ENCODE assay signal across 1 cellular context in the genomic region with DNA sequence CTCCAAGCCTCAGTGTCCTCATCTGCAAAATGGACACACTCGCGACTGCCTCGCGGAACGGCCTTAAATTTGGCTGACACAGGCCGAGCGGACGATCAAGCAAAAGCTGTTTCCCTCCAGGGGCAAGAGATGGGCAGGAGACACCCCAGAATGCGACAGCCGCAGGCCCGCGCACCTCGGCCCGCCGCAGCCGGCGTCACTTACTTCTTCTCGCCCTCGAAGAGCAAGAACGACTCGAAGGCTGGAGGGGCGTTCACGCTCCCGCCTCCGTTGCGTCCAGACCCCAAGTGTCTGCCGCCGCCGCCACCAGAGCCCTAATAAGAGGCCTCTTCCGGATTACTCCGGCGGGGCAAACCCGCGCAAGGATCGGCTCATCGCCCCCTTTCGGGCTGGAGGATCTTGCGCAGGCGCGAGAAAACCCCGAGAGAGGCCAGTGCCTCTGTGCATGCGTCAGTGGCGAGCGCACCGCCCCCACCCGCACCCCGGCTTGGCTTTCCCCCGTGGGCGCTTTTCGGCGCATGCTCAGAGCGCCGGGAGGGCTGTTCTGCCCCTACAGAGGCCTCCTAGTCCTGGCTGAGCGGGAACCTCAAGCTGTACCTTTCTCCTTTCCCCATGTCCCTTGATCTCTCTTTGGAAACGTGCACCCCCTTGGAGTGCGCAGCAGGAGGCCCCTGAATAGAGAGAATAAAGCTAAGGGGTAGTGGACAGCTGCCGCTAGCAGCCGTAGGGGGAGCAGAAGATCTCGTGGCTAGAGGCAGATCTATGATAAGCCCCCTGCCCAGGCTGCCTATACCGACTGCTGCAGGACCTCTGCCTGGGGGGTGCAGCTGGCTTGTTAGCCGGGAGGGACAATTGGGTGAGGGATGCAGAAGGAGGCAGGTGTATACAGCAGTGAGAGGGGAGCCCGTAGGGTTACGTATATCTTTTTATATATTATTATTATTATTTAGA.
A peak's percentile ranks its signal among the peaks of the same experiment; 100 is the strongest.
TF ChIP-seq lines count a peak whose summit lies in the region.

No MANE protein-coding gene starts in this region.

TF ChIP-seq in GM23338, 12 proteins besides CTCF, POLR2A, EP300 and RAD21:
- peak; percentile 72; the same call in 1 of the 2 replicates for TF ChIP-seq CREB1 (CRISPR knock-in tag; IDR thresholded peaks at IDR 0.05; ENCODE audit: low read depth)
- TF ChIP-seq POLR2AphosphoS5 (IDR thresholded peaks at IDR 0.05; ENCODE audit: low read depth), result peak; percentile 67
- TF ChIP-seq, protein P1, sequence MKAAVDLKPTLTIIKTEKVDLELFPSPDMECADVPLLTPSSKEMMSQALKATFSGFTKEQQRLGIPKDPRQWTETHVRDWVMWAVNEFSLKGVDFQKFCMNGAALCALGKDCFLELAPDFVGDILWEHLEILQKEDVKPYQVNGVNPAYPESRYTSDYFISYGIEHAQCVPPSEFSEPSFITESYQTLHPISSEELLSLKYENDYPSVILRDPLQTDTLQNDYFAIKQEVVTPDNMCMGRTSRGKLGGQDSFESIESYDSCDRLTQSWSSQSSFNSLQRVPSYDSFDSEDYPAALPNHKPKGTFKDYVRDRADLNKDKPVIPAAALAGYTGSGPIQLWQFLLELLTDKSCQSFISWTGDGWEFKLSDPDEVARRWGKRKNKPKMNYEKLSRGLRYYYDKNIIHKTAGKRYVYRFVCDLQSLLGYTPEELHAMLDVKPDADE (IDR thresholded peaks at IDR 0.05), result peak; percentile 74
TF ChIP-seq in GM23338: peak in this region for 3; not testable (repeated sequence) for 9.
